In genomic region chr10:51224610-51225230, GRCh38 we compare ENCODE assay signal across 15 cellular contexts.
DNase-seq lines count a peak whose midpoint lies in the region; ATAC-seq and TF ChIP-seq lines count a peak whose summit lies in the region.
"Had no signal": no experiment of that assay in that cellular context is flagged by ENCODE, and none has a peak within 500 bp of the region (broad histone marks: within the 10 kb centered on the region; RNA-seq: fewer than 3 reads in every experiment).

No MANE protein-coding gene starts in this region.

- intact Hi-C loops in colonic mucosa (cut with DNase I), result no loop called here
- intact Hi-C loops in psoas muscle (cut with DNase I), result no loop called here
- intact Hi-C loops in adrenal gland (cut with DNase I), result no loop called here
- intact Hi-C loops in dorsolateral prefrontal cortex (cut with DNase I), result no loop called here

- no peak for TF ChIP-seq CTCF in AG09319 (IDR thresholded peaks at IDR 0.05; ENCODE audit: low read depth, low read length)
- TF ChIP-seq CTCF in colonic mucosa (IDR thresholded peaks at IDR 0.05), result no peak
- no peak for TF ChIP-seq CTCF in psoas muscle (IDR thresholded peaks at IDR 0.05)
- TF ChIP-seq CTCF in adrenal gland (IDR thresholded peaks at IDR 0.05), result no peak
- TF ChIP-seq CTCF in dorsolateral prefrontal cortex (IDR thresholded peaks at IDR 0.05 in 54 of 56, conservative IDR thresholded peaks at IDR 0.05 in 2 of 56; ENCODE audit: low read depth in 1 of 56, partially characterized antibody in 56 of 56), result no peak

- peak; percentile 83 for DNase-seq in AG09319 (ENCODE audit: extremely low read depth, low read depth)
- DNase-seq in MG63, result peak; percentile 14
- DNase-seq in colonic mucosa, result no peak
- DNase-seq in psoas muscle, result no peak
- DNase-seq in NCI-H2029 treated with DMSO at 0.1 percent for 48 hours (lab: John Stamatoyannopoulos, UW), result no peak
- no peak for DNase-seq in adrenal gland
- no peak for DNase-seq in dorsolateral prefrontal cortex
- DNase-seq: amygdala; CD4-positive, CD25-positive, alpha-beta regulatory T cell; heart left ventricle; NCI-H2081; ovary; stimulated activated CD4-positive, alpha-beta T cell treated with anti-CD3 and anti-CD28 coated beads, Interleukin-2, amount 100 ng/mL, for 24 hours; SW 1271 had no signal

- no peaks in the 10 kb centered on the region for H3K4me1 ChIP-seq in colonic mucosa
- peaks cover 41% of the 10 kb centered on the region for H3K4me1 ChIP-seq in psoas muscle
- no peaks in the 10 kb centered on the region for H3K4me1 ChIP-seq in adrenal gland (replicated peaks in 1 of 2)

- H3K9ac ChIP-seq in colonic mucosa (ENCODE audit: low read depth in 2 of 2, low read length in 2 of 2), result no peak overlapping the region

- WGBS in psoas muscle, 3 donors, result 77 to 82% (median 81%) methylated on average over 7 of the region's 7 CpGs
- whole genome bisulfite sequencing in adrenal gland, 4 donors, result 82 to 87% (median 84%) methylated on average over 7 of the region's 7 CpGs

- ATAC-seq in psoas muscle (peak in 2 of 4 donors; percentile 47 to 51), GM21528 (IDR thresholded peaks at IDR 0.05; ENCODE audit: low FRiP score, unreplicated experiment) (no peak)

- H3K27me3 ChIP-seq in MG63 (no peaks in the 10 kb centered on the region), colonic mucosa (no peaks in the 10 kb centered on the region), psoas muscle (ENCODE audit: insufficient read depth in 3 of 3, low read length in 2 of 3) (no peaks in the 10 kb centered on the region), adrenal gland (no peaks in the 10 kb centered on the region), dorsolateral prefrontal cortex (no peaks in the 10 kb centered on the region)
- H3K27me3 ChIP-seq: heart left ventricle, ovary had no signal

- H3K9me3 ChIP-seq in MG63 (no peaks in the 10 kb centered on the region), colonic mucosa (no peaks in the 10 kb centered on the region), psoas muscle (no peaks in the 10 kb centered on the region), adrenal gland (replicated peaks in 1 of 3) (peaks cover 0 to 3% (median 0%) of the 10 kb centered on the region in 3 donors)
- H3K9me3 ChIP-seq: ovary had no signal

- no peaks in the 10 kb centered on the region for H3K36me3 ChIP-seq in MG63
- no peaks in the 10 kb centered on the region for H3K36me3 ChIP-seq in colonic mucosa
- no peaks in the 10 kb centered on the region for H3K36me3 ChIP-seq in psoas muscle (ENCODE audit: insufficient read depth in 1 of 2, low read depth in 1 of 2)
- no peaks in the 10 kb centered on the region for H3K36me3 ChIP-seq in adrenal gland (replicated peaks in 1 of 2)
- H3K36me3 ChIP-seq: heart left ventricle, ovary had no signal

- H3K4me3 ChIP-seq in MG63 (peak overlapping the region; percentile 34), colonic mucosa (no peak overlapping the region), psoas muscle (peak overlapping the region; percentile 5), adrenal gland (peak overlapping the region in 1 of 4 donors; percentile 21), dorsolateral prefrontal cortex (peak overlapping the region in 5 of 59 donors; percentile 1 to 15 (median 5))
- H3K4me3 ChIP-seq: ovary had no signal

- TF ChIP-seq POLR2A in adrenal gland (IDR thresholded peaks at IDR 0.05), result no peak

- H3K27ac ChIP-seq in colonic mucosa (peak overlapping the region; percentile 39), psoas muscle (no peak overlapping the region), adrenal gland (no peak overlapping the region), dorsolateral prefrontal cortex (peak overlapping the region in 4 of 59 donors; percentile 4 to 49 (median 30))
- H3K27ac ChIP-seq: ovary had no signal

Comparison
In these comparisons a context has a peak if more than half of its experiments do, and no peak if none do; other contexts are left out.
1. DNase-seq: peak in AG09319 (single experiment) and MG63 (single experiment); none in colonic mucosa (single experiment), psoas muscle (0 of 2), NCI-H2029 treated with DMSO at 0.1 percent for 48 hours (single experiment), adrenal gland (0 of 7) and dorsolateral prefrontal cortex (0 of 10).